In genomic region chr6:144379356-144379755, GRCh38 we compare ENCODE assay signal across 1 cellular context.
TF ChIP-seq lines count a peak whose summit lies in the region.

No MANE protein-coding gene starts in this region.

TF ChIP-seq in SK-N-SH, 30 proteins besides CTCF, POLR2A, EP300 and RAD21 (continued from another document):
- TF ChIP-seq REST (IDR thresholded peaks at IDR 0.05; ENCODE audit: low read depth, low read length) (no peak), RFX5 (IDR thresholded peaks at IDR 0.05; ENCODE audit: low read length) (no peak)
